8 cellular contexts compared by ENCODE assay signal in genomic region chr1:185281245-185281644, GRCh38. TPM values are rescaled to one million over a fixed set of nuclear protein-coding genes. Genes with fewer than 3 reads are reported as not detected.
A peak's percentile ranks its signal among the peaks of the same experiment; 100 is the strongest.
DNase-seq lines count a peak whose midpoint lies in the region; ATAC-seq and TF ChIP-seq lines count a peak whose summit lies in the region.
"Had no signal": no experiment of that assay in that cellular context is flagged by ENCODE, and none has a peak within 500 bp of the region (broad histone marks: within the 10 kb centered on the region; RNA-seq: fewer than 3 reads in every experiment).

No MANE protein-coding gene starts in this region.

- H3K79me1 ChIP-seq in mesenchymal stem cell (replicated peaks; ENCODE audit: low read length, poor library complexity, severe bottlenecking) = no peaks in the 10 kb centered on the region

- H3K27ac ChIP-seq in mesenchymal stem cell (ENCODE audit: low read length, poor library complexity, severe bottlenecking) (no peak overlapping the region), left lung (no peak overlapping the region)

- DNase-seq in KG1 (lab: John Stamatoyannopoulos, UW) = peak; percentile 11
- DNase-seq in mesenchymal stem cell = peak; percentile 10
- no peak for DNase-seq in left lung
- DNase-seq in NCI-H446 (lab: John Stamatoyannopoulos, UW) = no peak
- no peak for DNase-seq in NCI-H1436 treated with DMSO at 0.1 percent for 48 hours (lab: John Stamatoyannopoulos, UW)
- DNase-seq: left cardiac atrium had no signal

- ATAC-seq in GM19035 (IDR thresholded peaks at IDR 0.05; ENCODE audit: unreplicated experiment) = peak; percentile 73
- ATAC-seq in HG02588 (IDR thresholded peaks at IDR 0.05; ENCODE audit: unreplicated experiment) = peak; percentile 83
- ATAC-seq in left lung = no peak
- ATAC-seq: left cardiac atrium had no signal

- H3K4me3 ChIP-seq in mesenchymal stem cell (ENCODE audit: insufficient read depth in 1 of 2, low read depth in 1 of 2, low read length in 2 of 2) = no peak overlapping the region
- H3K4me3 ChIP-seq in left lung = no peak overlapping the region

- no peak overlapping the region for H3K4me2 ChIP-seq in mesenchymal stem cell (ENCODE audit: low read length, poor library complexity, severe bottlenecking)

- peak overlapping the region; percentile 4 for H2AK5ac ChIP-seq in mesenchymal stem cell (ENCODE audit: low read length, severe bottlenecking)

- H3K14ac ChIP-seq in mesenchymal stem cell (ENCODE audit: low read length in 2 of 2) = no peak overlapping the region

- H3K23ac ChIP-seq in mesenchymal stem cell (ENCODE audit: low read length in 2 of 2) = no peak overlapping the region

- no peak overlapping the region for H3K9ac ChIP-seq in mesenchymal stem cell (ENCODE audit: low read length)

- H3K27me3 ChIP-seq in mesenchymal stem cell (ENCODE audit: control insufficient read depth in 1 of 2, insufficient read depth in 1 of 2, low read length in 2 of 2) = no peaks in the 10 kb centered on the region
- H3K27me3 ChIP-seq in left lung = no peaks in the 10 kb centered on the region

- H3K36me3 ChIP-seq in mesenchymal stem cell (ENCODE audit: control insufficient read depth in 1 of 2, insufficient read depth in 2 of 2, low read depth in 1 of 2, low read length in 2 of 2) (peaks cover 0 to 23% of the 10 kb centered on the region in 2 experiments), left lung (peaks cover 0 to 19% of the 10 kb centered on the region in 2 donors)

- no peak overlapping the region for H3K18ac ChIP-seq in mesenchymal stem cell (ENCODE audit: low read depth in 1 of 2, low read length in 2 of 2)

- H3K4ac ChIP-seq in mesenchymal stem cell (ENCODE audit: low read depth in 1 of 2, low read length in 2 of 2) = no peak overlapping the region

- H2AFZ ChIP-seq in mesenchymal stem cell (ENCODE audit: low read depth, low read length) = no peak overlapping the region

- 88% methylated on average over 3 of the region's 3 CpGs for WGBS in mesenchymal stem cell

- H3K4me1 ChIP-seq in mesenchymal stem cell (ENCODE audit: control insufficient read depth, insufficient read depth, low read depth, low read length) = peaks cover 7% of the 10 kb centered on the region
- H3K4me1 ChIP-seq in left lung = no peaks in the 10 kb centered on the region

- H2BK12ac ChIP-seq in mesenchymal stem cell (ENCODE audit: low read length in 2 of 2) = peak overlapping the region in 1 of 2 experiments; percentile 25

- no peak overlapping the region for H2BK120ac ChIP-seq in mesenchymal stem cell (ENCODE audit: low read depth, low read length)

- no peak overlapping the region for H4K8ac ChIP-seq in mesenchymal stem cell (ENCODE audit: low read length)

- no peaks in the 10 kb centered on the region for H3K9me3 ChIP-seq in mesenchymal stem cell (ENCODE audit: control insufficient read depth, low read length)
- no peaks in the 10 kb centered on the region for H3K9me3 ChIP-seq in left lung

- intact Hi-C loops in left lung (cut with DNase I) = no loop called here

- TF ChIP-seq CTCF in left lung (IDR thresholded peaks at IDR 0.05) = no peak

- no peak overlapping the region for H2BK15ac ChIP-seq in mesenchymal stem cell (ENCODE audit: low read depth, poor library complexity, severe bottlenecking)

- H2BK5ac ChIP-seq in mesenchymal stem cell (ENCODE audit: low read depth, low read length, poor library complexity, severe bottlenecking) = no peak overlapping the region

- H4K91ac ChIP-seq in mesenchymal stem cell (ENCODE audit: low read length) = no peak overlapping the region

RNA-seq across cellular contexts. Expression of gene IVNS1ABP, which starts 35.8 kb away (rescaled TPM):
- 17.1 TPM for polyA plus RNA-seq in mesenchymal stem cell (2013, experiment 1 of 2)
- 17.3 TPM for polyA plus RNA-seq in mesenchymal stem cell (2013, experiment 2 of 2)
- 100 to 1,000 TPM in 1 of 2 donors, 10 to 100 TPM in 1; 74.3 to 134 TPM for total RNA-seq in left lung

Comparison
In these comparisons a context has a peak if more than half of its experiments do, and no peak if none do; other contexts are left out.
1. DNase-seq: peak in KG1 (single experiment) and mesenchymal stem cell (single experiment); none in left lung (0 of 2), NCI-H446 (0 of 2) and NCI-H1436 treated with DMSO at 0.1 percent for 48 hours (single experiment).